ENCODE assay signal across 1 cellular context in the genomic region with DNA sequence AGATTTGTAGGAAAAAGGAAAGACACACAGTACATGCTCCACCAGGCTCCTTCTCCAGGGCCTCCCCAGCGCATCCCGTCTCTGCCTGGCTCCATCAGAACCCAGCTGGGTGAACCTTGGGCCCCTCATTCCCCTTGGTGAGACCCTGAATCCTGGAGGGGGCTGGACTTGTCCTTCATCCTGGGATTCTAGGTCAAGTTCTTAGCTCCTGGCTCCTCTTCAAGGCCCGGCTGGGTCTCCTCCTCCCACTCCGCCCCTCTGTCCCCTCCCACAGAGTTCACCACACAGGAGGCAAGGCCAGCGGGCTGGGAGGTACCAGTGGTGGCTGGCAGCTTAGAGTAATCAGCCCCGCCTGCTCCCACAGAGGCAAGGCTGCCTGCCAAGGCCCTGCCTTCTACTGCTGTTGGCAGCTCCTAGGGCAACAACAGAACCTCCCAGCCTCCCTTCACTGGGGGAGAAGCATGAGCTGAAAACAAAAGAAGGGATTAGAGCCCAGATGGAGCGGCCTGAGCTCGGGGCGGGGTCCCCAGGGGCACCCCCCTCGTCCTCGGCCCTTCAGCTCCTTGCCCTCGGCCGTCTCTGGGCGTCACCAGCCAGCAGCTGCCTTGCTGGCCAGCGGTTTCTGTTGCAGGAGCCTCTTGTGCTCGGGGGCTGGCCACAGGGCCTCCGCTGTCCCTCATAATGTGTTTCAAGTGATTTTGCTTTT.
TF ChIP-seq lines count a peak whose summit lies in the region.

No MANE protein-coding gene starts in this region.

TF ChIP-seq in HepG2, 621 proteins besides CTCF, POLR2A, EP300 and RAD21 (continued from another document):
- TF ChIP-seq, protein P1, sequence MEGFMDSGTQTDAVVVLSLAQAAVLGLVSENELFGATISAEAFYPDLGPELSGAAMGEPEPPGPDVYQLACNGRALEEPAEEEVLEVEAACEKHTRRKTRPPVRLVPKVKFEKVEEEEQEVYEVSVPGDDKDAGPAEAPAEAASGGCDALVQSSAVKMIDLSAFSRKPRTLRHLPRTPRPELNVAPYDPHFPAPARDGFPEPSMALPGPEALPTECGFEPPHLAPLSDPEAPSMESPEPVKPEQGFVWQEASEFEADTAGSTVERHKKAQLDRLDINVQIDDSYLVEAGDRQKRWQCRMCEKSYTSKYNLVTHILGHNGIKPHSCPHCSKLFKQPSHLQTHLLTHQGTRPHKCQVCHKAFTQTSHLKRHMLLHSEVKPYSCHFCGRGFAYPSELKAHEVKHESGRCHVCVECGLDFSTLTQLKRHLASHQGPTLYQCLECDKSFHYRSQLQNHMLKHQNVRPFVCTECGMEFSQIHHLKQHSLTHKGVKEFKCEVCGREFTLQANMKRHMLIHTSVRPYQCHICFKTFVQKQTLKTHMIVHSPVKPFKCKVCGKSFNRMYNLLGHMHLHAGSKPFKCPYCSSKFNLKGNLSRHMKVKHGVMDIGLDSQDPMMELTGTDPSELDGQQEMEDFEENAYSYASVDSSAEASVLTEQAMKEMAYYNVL (CRISPR knock-in tag; IDR thresholded peaks at IDR 0.05; ENCODE audit: borderline replicate concordance) = peak; percentile 56; the same call in 1 of the 2 replicates
- TF ChIP-seq ZNF354B (CRISPR knock-in tag; IDR thresholded peaks at IDR 0.05) (0 out of 2 replicates have a peak, but pooled peaks have one; percentile 70), DR1 (CRISPR knock-in tag; IDR thresholded peaks at IDR 0.05) (no peak), SNAPC2 (CRISPR knock-in tag; IDR thresholded peaks at IDR 0.05) (peak; percentile 67), ZNF3 (CRISPR knock-in tag; IDR thresholded peaks at IDR 0.05) (no peak), ZNF557 (CRISPR knock-in tag; IDR thresholded peaks at IDR 0.05) (0 out of 2 replicates have a peak, but pooled peaks have one; percentile 5), ZNF343 (CRISPR knock-in tag; IDR thresholded peaks at IDR 0.05) (peak; percentile 83; the same call in 1 of the 2 replicates), DNMT3B (CRISPR knock-in tag; conservative IDR thresholded peaks at IDR 0.05) (no peak)
- TF ChIP-seq, protein P2, sequence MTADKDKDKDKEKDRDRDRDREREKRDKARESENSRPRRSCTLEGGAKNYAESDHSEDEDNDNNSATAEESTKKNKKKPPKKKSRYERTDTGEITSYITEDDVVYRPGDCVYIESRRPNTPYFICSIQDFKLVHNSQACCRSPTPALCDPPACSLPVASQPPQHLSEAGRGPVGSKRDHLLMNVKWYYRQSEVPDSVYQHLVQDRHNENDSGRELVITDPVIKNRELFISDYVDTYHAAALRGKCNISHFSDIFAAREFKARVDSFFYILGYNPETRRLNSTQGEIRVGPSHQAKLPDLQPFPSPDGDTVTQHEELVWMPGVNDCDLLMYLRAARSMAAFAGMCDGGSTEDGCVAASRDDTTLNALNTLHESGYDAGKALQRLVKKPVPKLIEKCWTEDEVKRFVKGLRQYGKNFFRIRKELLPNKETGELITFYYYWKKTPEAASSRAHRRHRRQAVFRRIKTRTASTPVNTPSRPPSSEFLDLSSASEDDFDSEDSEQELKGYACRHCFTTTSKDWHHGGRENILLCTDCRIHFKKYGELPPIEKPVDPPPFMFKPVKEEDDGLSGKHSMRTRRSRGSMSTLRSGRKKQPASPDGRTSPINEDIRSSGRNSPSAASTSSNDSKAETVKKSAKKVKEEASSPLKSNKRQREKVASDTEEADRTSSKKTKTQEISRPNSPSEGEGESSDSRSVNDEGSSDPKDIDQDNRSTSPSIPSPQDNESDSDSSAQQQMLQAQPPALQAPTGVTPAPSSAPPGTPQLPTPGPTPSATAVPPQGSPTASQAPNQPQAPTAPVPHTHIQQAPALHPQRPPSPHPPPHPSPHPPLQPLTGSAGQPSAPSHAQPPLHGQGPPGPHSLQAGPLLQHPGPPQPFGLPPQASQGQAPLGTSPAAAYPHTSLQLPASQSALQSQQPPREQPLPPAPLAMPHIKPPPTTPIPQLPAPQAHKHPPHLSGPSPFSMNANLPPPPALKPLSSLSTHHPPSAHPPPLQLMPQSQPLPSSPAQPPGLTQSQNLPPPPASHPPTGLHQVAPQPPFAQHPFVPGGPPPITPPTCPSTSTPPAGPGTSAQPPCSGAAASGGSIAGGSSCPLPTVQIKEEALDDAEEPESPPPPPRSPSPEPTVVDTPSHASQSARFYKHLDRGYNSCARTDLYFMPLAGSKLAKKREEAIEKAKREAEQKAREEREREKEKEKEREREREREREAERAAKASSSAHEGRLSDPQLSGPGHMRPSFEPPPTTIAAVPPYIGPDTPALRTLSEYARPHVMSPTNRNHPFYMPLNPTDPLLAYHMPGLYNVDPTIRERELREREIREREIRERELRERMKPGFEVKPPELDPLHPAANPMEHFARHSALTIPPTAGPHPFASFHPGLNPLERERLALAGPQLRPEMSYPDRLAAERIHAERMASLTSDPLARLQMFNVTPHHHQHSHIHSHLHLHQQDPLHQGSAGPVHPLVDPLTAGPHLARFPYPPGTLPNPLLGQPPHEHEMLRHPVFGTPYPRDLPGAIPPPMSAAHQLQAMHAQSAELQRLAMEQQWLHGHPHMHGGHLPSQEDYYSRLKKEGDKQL (CRISPR knock-in tag; IDR thresholded peaks at IDR 0.05; ENCODE audit: low read depth) = peak; percentile 76
